Comparison of ENCODE assay signal across 10 cellular contexts in genomic region chr7:109752068-109752467, GRCh38.
"Had no signal": no experiment of that assay in that cellular context is flagged by ENCODE, and none has a peak within 500 bp of the region (broad histone marks: within the 10 kb centered on the region; RNA-seq: fewer than 3 reads in every experiment).

No MANE protein-coding gene starts in this region.

- DNase-seq: GM23248, GOT3, H9, HCEC 1CT, Karpas-422, KG1 had no signal

- H3K4me3 Mint-ChIP-seq: H9, IgD-negative memory B cell had no signal

- H3K9ac ChIP-seq: GM23248 had no signal

- H3K27ac ChIP-seq: GM23248, HL-60 had no signal

- H3K4me1 Mint-ChIP-seq: IgD-negative memory B cell had no signal

- H3K27ac Mint-ChIP-seq: H9, IgD-negative memory B cell had no signal

- H3K36me3 Mint-ChIP-seq: IgD-negative memory B cell had no signal

- ATAC-seq: HepG2, K562 had no signal

- H3K4me3 ChIP-seq: GM23248, K562 had no signal

- H2AFZ ChIP-seq: GM23248 had no signal

- H3K9me3 Mint-ChIP-seq: H9 had no signal

- H3K27me3 Mint-ChIP-seq: IgD-negative memory B cell had no signal
